ENCODE assay signal across 16 cellular contexts in genomic region chr15:65066001-65066634, GRCh38. TPM values are rescaled to one million over a fixed set of nuclear protein-coding genes. Genes with fewer than 3 reads are reported as not detected.
DNase-seq lines count a peak whose midpoint lies in the region; ATAC-seq and TF ChIP-seq lines count a peak whose summit lies in the region.
"Had no signal": no experiment of that assay in that cellular context is flagged by ENCODE, and none has a peak within 500 bp of the region (broad histone marks: within the 10 kb centered on the region; RNA-seq: fewer than 3 reads in every experiment).

No MANE protein-coding gene starts in this region.

- no peak for TF ChIP-seq CTCF in coronary artery (IDR thresholded peaks at IDR 0.05)
- TF ChIP-seq CTCF in transverse colon (IDR thresholded peaks at IDR 0.05) = no peak

- intact Hi-C loops in transverse colon (cut with DNase I; ENCODE audit: low total_unique reads) = no loop called here

- TF ChIP-seq POLR2A in transverse colon (IDR thresholded peaks at IDR 0.05) = no peak

- H3K4me1 ChIP-seq in mucosa of rectum (ENCODE audit: control insufficient read depth in 2 of 2, insufficient read depth in 2 of 2, low read length in 2 of 2) (peaks cover 5 to 12% of the 10 kb centered on the region in 2 donors), transverse colon (peaks cover under 1 to 49% (median 20%) of the 10 kb centered on the region in 4 donors)

- no peak for DNase-seq in activated naive CD4-positive, alpha-beta T cell treated with anti-CD3 and anti-CD28 coated beads, Interleukin-2, amount 50 U/mL, for 72 hours (ENCODE audit: low spot score in 2 of 2)
- DNase-seq in coronary artery (ENCODE audit: low spot score) (no peak), transverse colon (no peak), H7 (no peak)
- DNase-seq in activated CD4-positive, alpha-beta T cell treated with anti-CD3 and anti-CD28 coated beads for 1 hour = no peak
- DNase-seq: activated CD4-positive, alpha-beta T cell treated with anti-CD3 and anti-CD28 coated beads, Interleukin-2, amount 10 ng/mL, durations not matched to agents 7 days and 5 days; MM.1S; PC-3; small intestine; T-helper 1 cell had no signal

- H3K27me3 ChIP-seq in mucosa of rectum (ENCODE audit: control insufficient read depth in 2 of 2, insufficient read depth in 2 of 2, low read length in 2 of 2) (peaks cover 10 to 13% of the 10 kb centered on the region in 2 donors), transverse colon (peaks cover 18% of the 10 kb centered on the region), H7 (ENCODE audit: control insufficient read depth, insufficient read depth, low read length) (peaks cover 5% of the 10 kb centered on the region)

- no peaks in the 10 kb centered on the region for H3K36me3 Mint-ChIP-seq in activated naive CD4-positive, alpha-beta T cell treated with anti-CD3 and anti-CD28 coated beads, Interleukin-2, amount 50 U/mL, for 24 hours
- H3K36me3 Mint-ChIP-seq in activated naive CD4-positive, alpha-beta T cell treated with anti-CD3 and anti-CD28 coated beads, Interleukin-2, amount 50 U/mL, for 72 hours = peaks cover 0 to 5% of the 10 kb centered on the region in 2 donors
- H3K36me3 Mint-ChIP-seq: brain had no signal

- 55 to 69% methylated on average over 3 of the region's 3 CpGs for WGBS in transverse colon (ENCODE audit: low coverage in 1 of 2), 2 donors

- H3K4me1 Mint-ChIP-seq in activated naive CD4-positive, alpha-beta T cell treated with anti-CD3 and anti-CD28 coated beads, Interleukin-2, amount 50 U/mL, for 24 hours = peaks cover 11% of the 10 kb centered on the region

- H3K4me3 Mint-ChIP-seq in activated naive CD4-positive, alpha-beta T cell treated with anti-CD3 and anti-CD28 coated beads, Interleukin-2, amount 50 U/mL, for 24 hours = no peak overlapping the region
- H3K4me3 Mint-ChIP-seq: activated CD4-positive, alpha-beta T cell treated with anti-CD3 and anti-CD28 coated beads, Interleukin-2, amount 10 ng/mL, durations not matched to agents 7 days and 5 days had no signal

- no peaks in the 10 kb centered on the region for H3K9me3 Mint-ChIP-seq in activated naive CD4-positive, alpha-beta T cell treated with anti-CD3 and anti-CD28 coated beads, Interleukin-2, amount 50 U/mL, for 24 hours
- H3K9me3 Mint-ChIP-seq in activated naive CD4-positive, alpha-beta T cell treated with anti-CD3 and anti-CD28 coated beads, Interleukin-2, amount 50 U/mL, for 72 hours = no peaks in the 10 kb centered on the region
- H3K9me3 Mint-ChIP-seq: activated CD4-positive, alpha-beta T cell treated with anti-CD3 and anti-CD28 coated beads, Interleukin-2, amount 10 ng/mL, durations not matched to agents 7 days and 5 days; activated T-helper 2 cell treated with anti-CD3 and anti-CD28 coated beads, Interferon-gamma antibody, Interleukin-2, Interleukin-4, amounts not matched to agents 10 μg/mL and 5 μg/mL and 100 μg/mL, durations not matched to agents 14 hours and 24 hours and 36 hours had no signal

- H3K4me3 ChIP-seq in coronary artery (peak overlapping the region; percentile 87), mucosa of rectum (ENCODE audit: low read length in 2 of 2) (peak overlapping the region in 1 of 2 donors; percentile 69), transverse colon (peak overlapping the region in 3 of 4 donors; percentile 42 to 50 (median 43)), H7 (ENCODE audit: insufficient read depth, low read depth, low read length) (no peak overlapping the region)

- peak overlapping the region; percentile 98 to 100 for H3K27ac ChIP-seq in coronary artery
- H3K27ac ChIP-seq in mucosa of rectum (ENCODE audit: low read depth in 2 of 2, low read length in 2 of 2) = peak overlapping the region; percentile 62 to 74
- H3K27ac ChIP-seq in transverse colon = peak overlapping the region; percentile 85 to 90 (median 86)

- H3K9ac ChIP-seq in mucosa of rectum (ENCODE audit: low read depth in 1 of 2, low read length in 2 of 2) = no peak overlapping the region

- no peak for TF ChIP-seq EP300 in transverse colon (IDR thresholded peaks at IDR 0.05; ENCODE audit: low read depth)

- peak overlapping the region; percentile 69 for H3K27ac Mint-ChIP-seq in activated naive CD4-positive, alpha-beta T cell treated with anti-CD3 and anti-CD28 coated beads, Interleukin-2, amount 50 U/mL, for 24 hours
- H3K27ac Mint-ChIP-seq in activated naive CD4-positive, alpha-beta T cell treated with anti-CD3 and anti-CD28 coated beads, Interleukin-2, amount 50 U/mL, for 72 hours = no peak overlapping the region
- H3K27ac Mint-ChIP-seq: activated CD4-positive, alpha-beta T cell treated with anti-CD3 and anti-CD28 coated beads, Interleukin-2, amount 10 ng/mL, durations not matched to agents 7 days and 5 days; activated T-helper 2 cell treated with anti-CD3 and anti-CD28 coated beads, Interferon-gamma antibody, Interleukin-2, Interleukin-4, amounts not matched to agents 10 μg/mL and 5 μg/mL and 100 μg/mL, durations not matched to agents 14 hours and 24 hours and 36 hours had no signal

- in situ Hi-C loops in transverse colon (cut with MboI; ENCODE audit: low pct_ligation_motif_present in 1 of 4, low pct_unique_long_range_greater_than_20kb in 1 of 4, low sequenced_read_pairs in 3 of 4) = no loop called here

- peaks cover 18% of the 10 kb centered on the region for H3K27me3 Mint-ChIP-seq in activated naive CD4-positive, alpha-beta T cell treated with anti-CD3 and anti-CD28 coated beads, Interleukin-2, amount 50 U/mL, for 24 hours

- H3K36me3 ChIP-seq in mucosa of rectum (ENCODE audit: control insufficient read depth in 2 of 2, insufficient read depth in 2 of 2, low read length in 2 of 2) (no peaks in the 10 kb centered on the region), transverse colon (no peaks in the 10 kb centered on the region), H7 (replicated peaks; ENCODE audit: control insufficient read depth, insufficient read depth, low read length) (no peaks in the 10 kb centered on the region; the same call in 1 of the 2 replicates)

- no peaks in the 10 kb centered on the region for H3K9me3 ChIP-seq in mucosa of rectum (ENCODE audit: control insufficient read depth in 2 of 2, low read length in 2 of 2)
- H3K9me3 ChIP-seq in transverse colon = no peaks in the 10 kb centered on the region

- no peak for ATAC-seq in activated naive CD4-positive, alpha-beta T cell treated with anti-CD3 and anti-CD28 coated beads, Interleukin-2, amount 50 U/mL, for 72 hours
- no peak for ATAC-seq in HG03469 (IDR thresholded peaks at IDR 0.05; ENCODE audit: unreplicated experiment)
- ATAC-seq: PC-3 had no signal

RNA-seq across cellular contexts. Expression of gene RASL12, which starts 1.7 kb away (rescaled TPM):
- total RNA-seq in activated naive CD4-positive, alpha-beta T cell treated with anti-CD3 and anti-CD28 coated beads, Interleukin-2, amount 50 U/mL, for 72 hours = not detected
- 10 to 100 TPM; 13.9 to 46.8 (median 16.4) TPM for total RNA-seq in transverse colon
- total RNA-seq in H7 (2014; rRNA removed; shearing (Covaris generic)) = 20.9 and 22.1 TPM in 2 replicates
- total RNA-seq: A172; activated CD4-positive, alpha-beta T cell treated with anti-CD3 and anti-CD28 coated beads, Interleukin-2, amount 10 ng/mL, durations not matched to agents 7 days and 5 days; activated T-helper 2 cell treated with anti-CD3 and anti-CD28 coated beads, Interferon-gamma antibody, Interleukin-2, Interleukin-4, amounts not matched to agents 10 μg/mL and 5 μg/mL and 100 μg/mL, durations not matched to agents 14 hours and 24 hours and 36 hours; PC-3 had no signal

RNA-seq across cellular contexts. Expression of gene KBTBD13, which starts 10.4 kb away (rescaled TPM):
- total RNA-seq in activated naive CD4-positive, alpha-beta T cell treated with anti-CD3 and anti-CD28 coated beads, Interleukin-2, amount 50 U/mL, for 72 hours = not detected
- not detected for total RNA-seq in transverse colon
- 0.17 TPM in 1 of 2 replicates, not detected in the other for total RNA-seq in H7 (2014; rRNA removed; shearing (Covaris generic))
- total RNA-seq: A172; activated CD4-positive, alpha-beta T cell treated with anti-CD3 and anti-CD28 coated beads, Interleukin-2, amount 10 ng/mL, durations not matched to agents 7 days and 5 days; activated T-helper 2 cell treated with anti-CD3 and anti-CD28 coated beads, Interferon-gamma antibody, Interleukin-2, Interleukin-4, amounts not matched to agents 10 μg/mL and 5 μg/mL and 100 μg/mL, durations not matched to agents 14 hours and 24 hours and 36 hours; PC-3 had no signal

RNA-seq across cellular contexts. Expression of gene SLC51B, which starts 20.9 kb away (rescaled TPM):
- not detected for total RNA-seq in activated naive CD4-positive, alpha-beta T cell treated with anti-CD3 and anti-CD28 coated beads, Interleukin-2, amount 50 U/mL, for 72 hours
- total RNA-seq in transverse colon = 100 to 1,000 TPM in 2 of 4 donors, 10 to 100 TPM in 1, 1 to 10 TPM in 1; 3.4 to 150 (median 121) TPM
- not detected in 2 replicates for total RNA-seq in H7 (2014; rRNA removed; shearing (Covaris generic))
- total RNA-seq: A172; activated CD4-positive, alpha-beta T cell treated with anti-CD3 and anti-CD28 coated beads, Interleukin-2, amount 10 ng/mL, durations not matched to agents 7 days and 5 days; activated T-helper 2 cell treated with anti-CD3 and anti-CD28 coated beads, Interferon-gamma antibody, Interleukin-2, Interleukin-4, amounts not matched to agents 10 μg/mL and 5 μg/mL and 100 μg/mL, durations not matched to agents 14 hours and 24 hours and 36 hours; PC-3 had no signal

RNA-seq across cellular contexts. Expression of gene MTFMT, which starts 36.7 kb away (rescaled TPM):
- 10 to 100 TPM; 15.7 to 17.3 TPM for total RNA-seq in activated naive CD4-positive, alpha-beta T cell treated with anti-CD3 and anti-CD28 coated beads, Interleukin-2, amount 50 U/mL, for 72 hours
- total RNA-seq in transverse colon = 10 to 100 TPM in 3 of 4 donors, 1 to 10 TPM in 1; 9.8 to 40.5 (median 31.0) TPM
- total RNA-seq in H7 (2014; rRNA removed; shearing (Covaris generic)) = 28.2 and 32.3 TPM in 2 replicates

RNA-seq across cellular contexts. Expression of gene UBAP1L, which starts 48.9 kb away (rescaled TPM):
- 1 to 10 TPM; 2.2 to 4.8 TPM for total RNA-seq in activated naive CD4-positive, alpha-beta T cell treated with anti-CD3 and anti-CD28 coated beads, Interleukin-2, amount 50 U/mL, for 72 hours
- 1 to 10 TPM; 2.0 to 8.2 (median 4.4) TPM for total RNA-seq in transverse colon
- total RNA-seq in H7 (2014; rRNA removed; shearing (Covaris generic)) = 0.14 and 1.6 TPM in 2 replicates

Comparison
In these comparisons a context has a peak if more than half of its experiments do, and no peak if none do; other contexts are left out.
1. RNA of gene RASL12, which starts 1.7 kb away (total RNA-seq): 20.9 to 22.1 TPM in H7 and 13.9 to 46.8 TPM in transverse colon; not detected in activated naive CD4-positive, alpha-beta T cell treated with anti-CD3 and anti-CD28 coated beads, Interleukin-2, amount 50 U/mL, for 72 hours; every median in the first group is over 10 times any median in the second.
2. Peak in every context shown above with its lines, with median percentiles within 50 percentile points of each other: H3K27ac ChIP-seq.